In the genomic region with DNA sequence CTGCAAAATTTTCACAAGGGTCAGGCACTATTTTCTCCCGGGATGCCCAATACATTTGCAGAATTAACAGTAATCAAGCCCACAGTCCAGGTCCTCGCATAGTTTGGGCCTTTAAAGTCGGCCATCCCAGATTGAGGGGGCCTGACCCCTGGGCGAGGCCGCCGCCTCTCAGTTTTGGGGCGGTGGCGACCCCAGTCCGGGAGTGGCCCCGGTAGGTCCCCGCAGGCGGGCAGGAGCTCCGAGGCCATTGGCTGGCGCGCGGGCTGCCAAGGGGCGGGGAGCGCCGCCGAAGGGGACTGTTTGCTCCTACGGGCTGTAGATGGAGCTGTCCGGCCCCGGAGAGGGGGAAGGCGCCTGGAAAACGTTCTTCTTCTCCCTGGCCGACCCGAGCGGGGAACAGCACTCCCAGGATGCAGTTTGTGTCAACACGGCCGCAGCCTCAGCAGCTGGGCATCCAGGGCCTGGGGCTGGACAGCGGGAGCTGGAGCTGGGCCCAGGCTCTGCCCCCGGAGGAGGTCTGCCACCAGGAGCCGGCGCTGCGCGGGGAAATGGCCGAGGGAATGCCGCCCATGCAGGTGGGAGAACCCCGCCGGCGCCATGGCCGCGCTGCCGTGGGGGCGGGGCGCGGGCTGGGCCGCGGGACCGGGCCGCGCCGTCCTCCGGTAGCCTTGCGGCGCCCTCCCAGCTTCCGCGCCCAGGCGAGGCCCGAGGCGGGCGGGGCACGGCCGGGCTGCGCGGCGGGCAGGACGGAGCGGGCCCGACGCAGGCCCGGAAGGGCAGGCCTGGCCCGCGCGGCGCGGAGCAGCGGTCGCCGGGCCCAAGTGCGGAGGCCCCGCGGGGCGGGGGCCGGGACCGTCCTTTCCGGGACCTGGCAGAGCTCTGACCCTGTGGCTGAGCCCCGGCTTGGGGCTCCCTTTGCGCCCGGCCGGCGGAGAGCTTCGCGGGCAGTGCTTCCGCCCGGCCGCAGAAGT, we compare ENCODE assay signal across 1 cellular context.
TF ChIP-seq lines count a peak whose summit lies in the region.

A gene (plus strand): TSS at position 367 of the 971 bp plus-strand sequence. CDS start 44 bp downstream, at position 411.

TF ChIP-seq in SK-N-SH, 30 proteins besides CTCF, POLR2A, EP300 and RAD21 (continued from another document):
- TF ChIP-seq, protein P1, sequence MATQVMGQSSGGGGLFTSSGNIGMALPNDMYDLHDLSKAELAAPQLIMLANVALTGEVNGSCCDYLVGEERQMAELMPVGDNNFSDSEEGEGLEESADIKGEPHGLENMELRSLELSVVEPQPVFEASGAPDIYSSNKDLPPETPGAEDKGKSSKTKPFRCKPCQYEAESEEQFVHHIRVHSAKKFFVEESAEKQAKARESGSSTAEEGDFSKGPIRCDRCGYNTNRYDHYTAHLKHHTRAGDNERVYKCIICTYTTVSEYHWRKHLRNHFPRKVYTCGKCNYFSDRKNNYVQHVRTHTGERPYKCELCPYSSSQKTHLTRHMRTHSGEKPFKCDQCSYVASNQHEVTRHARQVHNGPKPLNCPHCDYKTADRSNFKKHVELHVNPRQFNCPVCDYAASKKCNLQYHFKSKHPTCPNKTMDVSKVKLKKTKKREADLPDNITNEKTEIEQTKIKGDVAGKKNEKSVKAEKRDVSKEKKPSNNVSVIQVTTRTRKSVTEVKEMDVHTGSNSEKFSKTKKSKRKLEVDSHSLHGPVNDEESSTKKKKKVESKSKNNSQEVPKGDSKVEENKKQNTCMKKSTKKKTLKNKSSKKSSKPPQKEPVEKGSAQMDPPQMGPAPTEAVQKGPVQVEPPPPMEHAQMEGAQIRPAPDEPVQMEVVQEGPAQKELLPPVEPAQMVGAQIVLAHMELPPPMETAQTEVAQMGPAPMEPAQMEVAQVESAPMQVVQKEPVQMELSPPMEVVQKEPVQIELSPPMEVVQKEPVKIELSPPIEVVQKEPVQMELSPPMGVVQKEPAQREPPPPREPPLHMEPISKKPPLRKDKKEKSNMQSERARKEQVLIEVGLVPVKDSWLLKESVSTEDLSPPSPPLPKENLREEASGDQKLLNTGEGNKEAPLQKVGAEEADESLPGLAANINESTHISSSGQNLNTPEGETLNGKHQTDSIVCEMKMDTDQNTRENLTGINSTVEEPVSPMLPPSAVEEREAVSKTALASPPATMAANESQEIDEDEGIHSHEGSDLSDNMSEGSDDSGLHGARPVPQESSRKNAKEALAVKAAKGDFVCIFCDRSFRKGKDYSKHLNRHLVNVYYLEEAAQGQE (IDR thresholded peaks at IDR 0.05; ENCODE audit: low read depth, low read length): peak; percentile 77
